8 cellular contexts compared by ENCODE assay signal in the genomic region with DNA sequence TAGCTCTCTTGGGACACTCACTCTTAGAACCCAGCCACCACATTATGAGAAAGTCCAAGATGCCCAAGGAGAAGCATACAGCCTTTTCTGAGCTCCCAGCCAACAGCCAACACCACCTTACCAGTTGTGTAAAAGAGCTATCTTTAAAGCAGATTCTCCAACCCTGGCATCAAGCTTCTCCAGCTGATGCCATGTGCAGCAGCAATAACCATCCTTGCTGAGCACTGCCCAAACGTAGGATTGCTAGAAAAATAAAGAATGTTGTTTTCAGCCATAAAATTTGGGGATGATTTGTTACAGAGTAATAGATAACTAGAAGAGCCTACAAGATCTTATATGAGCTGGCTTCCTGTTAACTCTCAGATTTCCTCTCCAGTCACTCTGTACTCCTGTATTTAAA.
"Had no signal": no experiment of that assay in that cellular context is flagged by ENCODE, and none has a peak within 500 bp of the region (broad histone marks: within the 10 kb centered on the region; RNA-seq: fewer than 3 reads in every experiment).

No MANE protein-coding gene starts in this region.

- ATAC-seq: GM12878 had no signal

- H3K4me3 ChIP-seq: GM12878 had no signal

- DNase-seq: GDM1, GF-D8 had no signal

- FAIRE-seq: G401.6, GM12878, GM12891, GM12892, GM18507, GM19239 had no signal
